16 cellular contexts compared by ENCODE assay signal in genomic region chr10:71357792-71358265, GRCh38. TPM values are rescaled to one million over a fixed set of nuclear protein-coding genes. Genes with fewer than 3 reads are reported as not detected.
DNase-seq lines count a peak whose midpoint lies in the region; TF ChIP-seq lines count a peak whose summit lies in the region.
"Had no signal": no experiment of that assay in that cellular context is flagged by ENCODE, and none has a peak within 500 bp of the region (broad histone marks: within the 10 kb centered on the region; RNA-seq: fewer than 3 reads in every experiment).

No MANE protein-coding gene starts in this region.

- H3K27me3 Mint-ChIP-seq in IgD-negative memory B cell (no peaks in the 10 kb centered on the region), endothelial cell (ENCODE audit: unreplicated experiment) (peaks cover 3% of the 10 kb centered on the region)
- H3K27me3 Mint-ChIP-seq: activated T-helper 17 cell treated with anti-CD3 and anti-CD28 coated beads, Interleukin-2, amount 50 U/mL, for 72 hours had no signal

- no peak for TF ChIP-seq CTCF in BE2C (IDR thresholded peaks at IDR 0.05; ENCODE audit: low read depth, low read length)
- no peak for TF ChIP-seq CTCF in endothelial cell (IDR thresholded peaks at IDR 0.05; ENCODE audit: unreplicated experiment)

- H3K4me3 Mint-ChIP-seq in IgD-negative memory B cell: peak overlapping the region in 1 of 4 donors; percentile 54
- H3K4me3 Mint-ChIP-seq in endothelial cell (ENCODE audit: unreplicated experiment): no peak overlapping the region
- H3K4me3 Mint-ChIP-seq: activated T-helper 17 cell treated with anti-CD3 and anti-CD28 coated beads, Interleukin-2, amount 50 U/mL, for 72 hours; neural crest cell; T-helper 1 cell treated with Interleukin-12 subunit alpha and Interleukin-12 subunit beta and Interleukin-4 antibody, amounts not matched to agents 30 μg/mL and 1 μg/mL, for 36 hours had no signal

- DNase-seq in BE2C: peak; percentile 73
- no peak for DNase-seq in endothelial cell (ENCODE audit: low spot score)
- peak; percentile 55 for DNase-seq in myocyte (ENCODE audit: low read depth)
- DNase-seq in DMS53 (lab: John Stamatoyannopoulos, UW): no peak
- DNase-seq in activated gamma-delta T cell (lab: John Stamatoyannopoulos, UW): no peak
- no peak for DNase-seq in T-helper 1 cell
- no peak for DNase-seq in DMS 273 (lab: John Stamatoyannopoulos, UW; ENCODE audit: unreplicated experiment)
- DNase-seq: activated CD4-positive, CD25-positive, alpha-beta regulatory T cell; DMS 273 treated with DMSO at 0.1 percent for 48 hours; NCI-H1105 treated with DMSO at 0.1 percent for 48 hours; stimulated activated CD4-positive, alpha-beta T cell treated with anti-CD3 and anti-CD28 coated beads, Interleukin-2, amount 100 ng/mL, for 24 hours had no signal

- H3K9me3 ChIP-seq in BE2C: no peaks in the 10 kb centered on the region
- H3K9me3 ChIP-seq: right atrium auricular region had no signal

- H3K4me3 ChIP-seq in BE2C (ENCODE audit: low read depth, low read length): no peak overlapping the region
- H3K4me3 ChIP-seq: right atrium auricular region had no signal

- H3K36me3 ChIP-seq in BE2C: no peaks in the 10 kb centered on the region

- H3K9me3 Mint-ChIP-seq in IgD-negative memory B cell (no peaks in the 10 kb centered on the region), endothelial cell (ENCODE audit: unreplicated experiment) (no peaks in the 10 kb centered on the region)
- H3K9me3 Mint-ChIP-seq: activated T-helper 17 cell treated with anti-CD3 and anti-CD28 coated beads, Interleukin-2, amount 50 U/mL, for 72 hours; neural crest cell; T-helper 1 cell treated with Interleukin-12 subunit alpha and Interleukin-12 subunit beta and Interleukin-4 antibody, amounts not matched to agents 30 μg/mL and 1 μg/mL, for 36 hours had no signal

- peak overlapping the region; percentile 52 to 93 (median 84) for H3K27ac Mint-ChIP-seq in IgD-negative memory B cell
- H3K27ac Mint-ChIP-seq in endothelial cell (ENCODE audit: unreplicated experiment): peak overlapping the region; percentile 14
- H3K27ac Mint-ChIP-seq: activated T-helper 17 cell treated with anti-CD3 and anti-CD28 coated beads, Interleukin-2, amount 50 U/mL, for 72 hours; T-helper 1 cell treated with Interleukin-12 subunit alpha and Interleukin-12 subunit beta and Interleukin-4 antibody, amounts not matched to agents 30 μg/mL and 1 μg/mL, for 36 hours had no signal

- H3K36me3 Mint-ChIP-seq in IgD-negative memory B cell (peaks cover 10% of the 10 kb centered on the region), endothelial cell (ENCODE audit: low read depth, unreplicated experiment) (peaks cover 13% of the 10 kb centered on the region)

- H3K4me1 Mint-ChIP-seq in IgD-negative memory B cell: peaks cover 11 to 23% (median 19%) of the 10 kb centered on the region in 3 donors
- H3K4me1 Mint-ChIP-seq in endothelial cell (ENCODE audit: unreplicated experiment): peaks cover 33% of the 10 kb centered on the region
- H3K4me1 Mint-ChIP-seq: activated T-helper 17 cell treated with anti-CD3 and anti-CD28 coated beads, Interleukin-2, amount 50 U/mL, for 72 hours; neural crest cell had no signal

- peaks cover 5% of the 10 kb centered on the region; the same call in 1 of the 2 replicates for H3K4me1 ChIP-seq in BE2C

- H3K27me3 ChIP-seq in BE2C: no peaks in the 10 kb centered on the region
- H3K27me3 ChIP-seq: right atrium auricular region had no signal

RNA-seq across cellular contexts. Expression of gene SLC29A3, which starts 38.8 kb away (rescaled TPM):
- 7.7 TPM for polyA plus RNA-seq in BE2C (2012; ENCODE audit: insufficient read depth, insufficient read length, low read depth)
- polyA plus RNA-seq in IgD-negative memory B cell: 9.0 TPM
- total RNA-seq in endothelial cell (ENCODE audit: unreplicated experiment) (11.7 TPM), myocyte (0.94 and 1.3 TPM in 2 replicates)
- polyA plus RNA-seq in myocyte (2012): 2.3 TPM

RNA-seq across cellular contexts. Expression of gene CDH23, which starts 38.9 kb away (rescaled TPM):
- 0.28 TPM for polyA plus RNA-seq in BE2C (2012; ENCODE audit: insufficient read depth, insufficient read length, low read depth)
- polyA plus RNA-seq in IgD-negative memory B cell: not detected
- total RNA-seq in endothelial cell (ENCODE audit: unreplicated experiment) (0.54 TPM), myocyte (0.16 and 0.40 TPM in 2 replicates)
- polyA plus RNA-seq in myocyte (2012): 0.05 TPM

Comparison
In these comparisons a context has a peak if more than half of its experiments do, and no peak if none do; other contexts are left out.
1. DNase-seq: peak in BE2C (single experiment) and myocyte (single experiment); none in endothelial cell (single experiment), DMS53 (single experiment), activated gamma-delta T cell (single experiment), T-helper 1 cell (0 of 5) and DMS 273 (single experiment).